20 cellular contexts compared by ENCODE assay signal in the genomic region with DNA sequence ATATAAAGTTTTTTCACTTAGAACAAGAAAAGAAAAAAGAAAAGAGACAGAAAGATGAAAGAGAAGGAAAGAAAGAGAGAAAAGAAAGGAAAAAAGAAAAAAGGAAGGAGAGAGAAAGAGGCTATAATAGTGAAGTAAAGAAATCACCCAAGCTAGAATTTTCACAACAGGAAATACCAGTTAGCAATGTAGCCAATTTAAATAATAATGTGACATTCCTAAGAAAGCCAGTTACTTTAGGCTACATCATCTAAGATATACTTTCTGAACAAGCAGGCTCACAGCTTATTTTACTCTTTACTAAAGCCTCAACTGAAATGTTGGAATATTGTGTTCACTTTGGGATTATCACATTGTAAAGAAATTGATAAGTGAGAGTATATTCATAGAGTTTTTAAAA. TPM values are rescaled to one million over a fixed set of nuclear protein-coding genes. Genes with fewer than 3 reads are reported as not detected.
DNase-seq lines count a peak whose midpoint lies in the region; TF ChIP-seq lines count a peak whose summit lies in the region.
"Had no signal": no experiment of that assay in that cellular context is flagged by ENCODE, and none has a peak within 500 bp of the region (broad histone marks: within the 10 kb centered on the region; RNA-seq: fewer than 3 reads in every experiment).

No MANE protein-coding gene starts in this region.

- no peak for DNase-seq in ascending aorta (ENCODE audit: low spot score in 2 of 2)
- peak; percentile 33 for DNase-seq in epithelial cell of esophagus (ENCODE audit: low read depth)
- DNase-seq in smooth muscle cell (lab: John Stamatoyannopoulos, UW; ENCODE audit: unreplicated experiment): no peak
- DNase-seq in islet precursor cell: no peak
- no peak for DNase-seq in NCI-H1105 treated with DMSO at 0.1 percent for 48 hours (lab: John Stamatoyannopoulos, UW)
- DNase-seq in Calu3: no peak
- DNase-seq: C1 segment of cervical spinal cord; CD8-positive, alpha-beta memory T cell; DMS79; KBM-7; NCI-H1105; NCI-H1694; NCI-H2081 treated with DMSO at 0.1 percent for 48 hours; NCI-H510A treated with DMSO at 0.1 percent for 48 hours; NCI-H774; OCI-M1; RPMI8226; SHP77 treated with DMSO at 0.1 percent for 48 hours had no signal

- peak overlapping the region; percentile 30; the same call in 1 of the 2 replicates for H3K4me3 ChIP-seq in HUES48 (ENCODE audit: low read depth, low read length)
- peak overlapping the region in 1 of 2 donors; percentile 7 for H3K4me3 ChIP-seq in ascending aorta
- no peak overlapping the region for H3K4me3 ChIP-seq in epithelial cell of esophagus (ENCODE audit: low read length)
- no peak overlapping the region for H3K4me3 ChIP-seq in smooth muscle cell

- no peaks in the 10 kb centered on the region for H3K27me3 Mint-ChIP-seq in Calu3 (ENCODE audit: unreplicated experiment)
- H3K27me3 Mint-ChIP-seq: CD8-positive, alpha-beta memory T cell had no signal

- H3F3A ChIP-seq in smooth muscle cell (ENCODE audit: low read depth): no peaks in the 10 kb centered on the region

- H3K9me3 Mint-ChIP-seq in Calu3 (ENCODE audit: low read depth, unreplicated experiment): peaks cover 8% of the 10 kb centered on the region

- BruUV-seq in Calu3 (replicated peaks; lab: Mats Ljungman, UMichigan): no TSS peak

- intact Hi-C loops in ascending aorta (cut with DNase I) (no loop called here), Calu3 (cut with micrococcal nuclease; ENCODE audit: unreplicated experiment) (no loop called here)

- H3K27ac ChIP-seq in HUES48 (ENCODE audit: low read depth, low read length): peak overlapping the region; percentile 76
- H3K27ac ChIP-seq in ascending aorta: peak overlapping the region; percentile 54 to 65
- no peak overlapping the region for H3K27ac ChIP-seq in smooth muscle cell (ENCODE audit: low read depth)
- H3K27ac ChIP-seq: HL-60 had no signal

- CTCF ChIA-PET in Calu3 (lab: Charles Lee): interaction anchor here (0.7 kb wide), 1 partner anchor 1642 kb away, joined by 3 read pairs; no protein-coding TSS in a partner anchor

- H3K27ac Mint-ChIP-seq in Calu3 (ENCODE audit: unreplicated experiment): no peak overlapping the region
- H3K27ac Mint-ChIP-seq: CD8-positive, alpha-beta memory T cell had no signal

- peaks cover 11% of the 10 kb centered on the region for H3K4me1 Mint-ChIP-seq in Calu3 (ENCODE audit: low read depth, unreplicated experiment)
- H3K4me1 Mint-ChIP-seq: CD8-positive, alpha-beta memory T cell had no signal

- no peaks in the 10 kb centered on the region for H3K36me3 ChIP-seq in HUES48 (ENCODE audit: control insufficient read depth, insufficient read depth, low read length)
- no peaks in the 10 kb centered on the region for H3K36me3 ChIP-seq in ascending aorta
- H3K36me3 ChIP-seq in smooth muscle cell (ENCODE audit: low read depth): no peaks in the 10 kb centered on the region

- H4K20me1 ChIP-seq in smooth muscle cell (ENCODE audit: low read depth): no peaks in the 10 kb centered on the region

- H3K4me1 ChIP-seq in HUES48 (ENCODE audit: control insufficient read depth, insufficient read depth, low read length) (peaks cover 16% of the 10 kb centered on the region), ascending aorta (peaks cover 0 to 5% of the 10 kb centered on the region in 2 donors), smooth muscle cell (ENCODE audit: low read depth) (no peaks in the 10 kb centered on the region)

- H3K9ac ChIP-seq in HUES48 (ENCODE audit: low read depth, low read length) (no peak overlapping the region), smooth muscle cell (ENCODE audit: low read depth) (no peak overlapping the region)

- H2AFZ ChIP-seq in smooth muscle cell (ENCODE audit: low read depth): peak overlapping the region; percentile 0

- no peak overlapping the region for H3K4me3 Mint-ChIP-seq in Calu3 (ENCODE audit: low read depth, unreplicated experiment)
- H3K4me3 Mint-ChIP-seq: CD8-positive, alpha-beta memory T cell had no signal

- no peaks in the 10 kb centered on the region for H3K36me3 Mint-ChIP-seq in Calu3 (ENCODE audit: insufficient read depth, unreplicated experiment)
- H3K36me3 Mint-ChIP-seq: CD8-positive, alpha-beta memory T cell had no signal

- H3K9me3 ChIP-seq in HUES48 (ENCODE audit: control insufficient read depth, insufficient read depth, low read length): no peaks in the 10 kb centered on the region; the same call in 1 of the 2 replicates
- peaks cover 0 to 16% of the 10 kb centered on the region in 2 donors for H3K9me3 ChIP-seq in ascending aorta
- peaks cover 3% of the 10 kb centered on the region for H3K9me3 ChIP-seq in smooth muscle cell (replicated peaks; ENCODE audit: low read depth)

- TF ChIP-seq CTCF in ascending aorta (IDR thresholded peaks at IDR 0.05) (no peak), epithelial cell of esophagus (IDR thresholded peaks at IDR 0.05; ENCODE audit: insufficient read depth, low read depth, low read length, missing control alignments) (no peak), smooth muscle cell (IDR thresholded peaks at IDR 0.05; ENCODE audit: borderline replicate concordance, insufficient read depth, poor library complexity, severe bottlenecking) (no peak), Calu3 (IDR thresholded peaks at IDR 0.05; ENCODE audit: unreplicated experiment) (no peak)

- H3K4me2 ChIP-seq in smooth muscle cell: no peak overlapping the region

- H3K79me2 ChIP-seq in smooth muscle cell (ENCODE audit: low read depth): no peaks in the 10 kb centered on the region

- no peaks in the 10 kb centered on the region for H3K27me3 ChIP-seq in HUES48 (ENCODE audit: control insufficient read depth, insufficient read depth, low read length)
- H3K27me3 ChIP-seq in ascending aorta: no peaks in the 10 kb centered on the region
- no peaks in the 10 kb centered on the region for H3K27me3 ChIP-seq in smooth muscle cell (ENCODE audit: low read depth)

RNA-seq across cellular contexts. Expression of a gene that starts 53.6 kb away (rescaled TPM):
- total RNA-seq in ascending aorta (not detected), smooth muscle cell (1.3 and 3.5 TPM in 2 replicates), Calu3 (2022) (7.5 and 7.9 TPM in 2 replicates)
- polyA plus RNA-seq in smooth muscle cell: 0.38 and 6.0 TPM in 2 replicates
- total RNA-seq: CD8-positive, alpha-beta memory T cell had no signal
- polyA plus RNA-seq: CD8-positive, alpha-beta memory T cell had no signal
